21 cellular contexts compared by ENCODE assay signal in the genomic region with DNA sequence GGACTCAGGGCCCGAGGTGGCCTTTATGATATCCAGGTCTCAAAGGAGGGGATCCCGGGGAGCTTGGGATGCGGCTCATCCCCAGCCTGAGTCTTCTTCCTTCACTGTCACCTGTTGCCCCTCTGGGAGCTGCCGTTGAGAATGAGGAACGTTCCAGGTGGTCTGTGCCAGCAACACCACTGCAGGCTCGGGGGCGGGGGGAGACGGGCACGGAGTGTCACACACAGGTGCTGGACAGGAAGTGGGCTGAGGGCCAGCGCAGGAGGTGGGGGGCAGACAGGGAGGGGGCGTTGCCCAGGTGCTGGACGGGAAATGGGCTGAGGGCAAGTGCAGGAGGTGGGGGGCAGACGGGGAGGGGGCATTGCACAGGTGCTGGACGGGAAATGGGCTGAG. TPM values are rescaled to one million over a fixed set of nuclear protein-coding genes. Genes with fewer than 3 reads are reported as not detected.
DNase-seq lines count a peak whose midpoint lies in the region; ATAC-seq, FAIRE-seq and TF ChIP-seq lines count a peak whose summit lies in the region.
"Had no signal": no experiment of that assay in that cellular context is flagged by ENCODE, and none has a peak within 500 bp of the region (broad histone marks: within the 10 kb centered on the region; RNA-seq: fewer than 3 reads in every experiment).

No MANE protein-coding gene starts in this region.

- H3K9ac ChIP-seq in kidney (ENCODE audit: low read length in 2 of 2): no peak overlapping the region

- intact Hi-C loops in kidney (cut with DNase I) (no loop called here), vagina (cut with DNase I) (no loop called here), gastrocnemius medialis (cut with DNase I; ENCODE audit: low total_unique reads) (no loop called here), posterior vena cava (cut with DNase I) (no loop called here)

- TF ChIP-seq CTCF in kidney (IDR thresholded peaks at IDR 0.05; ENCODE audit: borderline replicate concordance, extremely low read depth, insufficient read depth) (no peak), vagina (IDR thresholded peaks at IDR 0.05) (no peak), gastrocnemius medialis (IDR thresholded peaks at IDR 0.05 in 4 of 5, conservative IDR thresholded peaks at IDR 0.05 in 1 of 5) (no peak)

- no peak overlapping the region for H3K27ac ChIP-seq in kidney (ENCODE audit: low read depth in 2 of 2, low read length in 2 of 2)
- peak overlapping the region; percentile 76 for H3K27ac ChIP-seq in vagina
- no peak overlapping the region for H3K27ac ChIP-seq in gastrocnemius medialis
- H3K27ac ChIP-seq: 22Rv1 had no signal

- ATAC-seq in GM21360 (IDR thresholded peaks at IDR 0.05; ENCODE audit: unreplicated experiment) (no peak), gastrocnemius medialis (no peak)
- ATAC-seq: SK-N-SH treated with all-trans-retinoic acid at 6 μM for 48 hours had no signal

- H3K4me1 ChIP-seq in kidney (ENCODE audit: control insufficient read depth in 1 of 2, insufficient read depth in 1 of 2, low read depth in 1 of 2, low read length in 2 of 2): peaks cover 8 to 17% of the 10 kb centered on the region in 2 donors
- peaks cover 44% of the 10 kb centered on the region for H3K4me1 ChIP-seq in vagina
- H3K4me1 ChIP-seq in gastrocnemius medialis: no peaks in the 10 kb centered on the region

- no peaks in the 10 kb centered on the region for H3K27me3 ChIP-seq in vagina
- peaks cover 34 to 55% (median 45%) of the 10 kb centered on the region in 3 donors for H3K27me3 ChIP-seq in gastrocnemius medialis

- DNase-seq in NCI-H1417 (lab: John Stamatoyannopoulos, UW) (peak in 2 of 3 experiments; percentile 28 to 41), NCI-H1417 treated with DMSO at 0.1 percent for 48 hours (lab: John Stamatoyannopoulos, UW) (no peak), RPMI8226 (peak; percentile 62), kidney (peak; percentile 83), vagina (ENCODE audit: extremely low spot score in 2 of 2) (no peak), gastrocnemius medialis (no peak), posterior vena cava (ENCODE audit: low spot score) (no peak)
- DNase-seq: DMS79, H7, Kasumi-1, MM.1S, NCI-H1105, NCI-H187 treated with DMSO at 0.1 percent for 48 hours, NCI-H446 treated with DMSO at 0.1 percent for 48 hours, NCI-H82, SHP77 treated with DMSO at 0.1 percent for 48 hours had no signal

- in situ Hi-C loops in gastrocnemius medialis (cut with MboI; ENCODE audit: low sequenced_read_pairs in 4 of 4): no loop called here

- no peak for FAIRE-seq in kidney (lab: Jason Lieb, UNC)
- FAIRE-seq: D721Med, RCC 7860 had no signal

- TF ChIP-seq POLR2A in vagina (IDR thresholded peaks at IDR 0.05) (no peak), gastrocnemius medialis (IDR thresholded peaks at IDR 0.05) (no peak)

- no peaks in the 10 kb centered on the region for H3K9me3 ChIP-seq in kidney (ENCODE audit: control insufficient read depth in 1 of 2, low read length in 2 of 2)
- no peaks in the 10 kb centered on the region for H3K9me3 ChIP-seq in vagina
- H3K9me3 ChIP-seq in gastrocnemius medialis: no peaks in the 10 kb centered on the region

- H3K36me3 ChIP-seq in kidney (ENCODE audit: control insufficient read depth in 1 of 2, insufficient read depth in 2 of 2, low read length in 2 of 2): no peaks in the 10 kb centered on the region
- no peaks in the 10 kb centered on the region for H3K36me3 ChIP-seq in vagina
- no peaks in the 10 kb centered on the region for H3K36me3 ChIP-seq in gastrocnemius medialis

- H3K4me3 ChIP-seq in kidney (ENCODE audit: low read length in 2 of 2) (no peak overlapping the region), vagina (no peak overlapping the region), gastrocnemius medialis (no peak overlapping the region)

RNA-seq across cellular contexts. Expression of a gene that starts 28.2 kb away (rescaled TPM):
- total RNA-seq in kidney (61.5 TPM), vagina (156 TPM), gastrocnemius medialis (10 to 100 TPM in 3 of 4 donors, 1 to 10 TPM in 1; 6.6 to 19.7 (median 11.1) TPM), posterior vena cava (100 to 1,000 TPM in 1 of 2 donors, 10 to 100 TPM in 1; 80.5 to 101 TPM)
- polyA plus RNA-seq in kidney (ENCODE audit: insufficient read depth, low read depth, low replicate concordance): 107 TPM

Comparison
In these comparisons a context has a peak if more than half of its experiments do, and no peak if none do; other contexts are left out.
1. DNase-seq: peak in NCI-H1417 (2 of 3), RPMI8226 (single experiment) and kidney (single experiment); none in NCI-H1417 treated with DMSO at 0.1 percent for 48 hours (single experiment), vagina (0 of 2), gastrocnemius medialis (0 of 2) and posterior vena cava (single experiment).